2 cellular contexts compared by ENCODE assay signal in the genomic region with DNA sequence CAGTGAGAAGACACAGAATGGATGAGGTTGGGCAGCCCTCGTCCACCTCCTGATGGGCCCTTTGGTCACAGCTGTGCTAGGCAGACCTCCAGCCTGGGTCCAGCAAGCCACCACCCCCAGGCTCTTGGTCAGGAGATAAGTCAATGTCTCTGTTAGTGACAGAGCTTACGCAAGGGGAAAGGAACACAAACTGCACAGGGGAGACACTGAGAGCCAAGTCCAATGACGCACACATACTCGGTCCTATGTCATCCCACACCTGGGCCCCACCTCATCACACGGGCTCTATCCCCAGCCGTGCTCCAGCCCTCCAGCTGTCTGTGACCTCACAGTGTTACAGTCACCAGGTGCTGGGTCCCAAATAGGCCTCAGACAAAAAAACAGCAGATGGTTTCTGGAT.
TF ChIP-seq lines count a peak whose summit lies in the region.

No MANE protein-coding gene starts in this region.

TF ChIP-seq in liver, 16 proteins besides CTCF, POLR2A, EP300 and RAD21:
- TF ChIP-seq RXRA (IDR thresholded peaks at IDR 0.05), result peak; percentile 75 to 97
- TF ChIP-seq HNF4G (IDR thresholded peaks at IDR 0.05), result peak; percentile 38
- no peak for TF ChIP-seq NR2F2 (IDR thresholded peaks at IDR 0.05)
- TF ChIP-seq TAF1 (conservative IDR thresholded peaks at IDR 0.05), result no peak
- TF ChIP-seq GABPA (IDR thresholded peaks at IDR 0.05 in 1 of 2, conservative IDR thresholded peaks at IDR 0.05 in 1 of 2), result no peak
- TF ChIP-seq EGR1 (IDR thresholded peaks at IDR 0.05; ENCODE audit: low read depth in 2 of 2), result peak in 1 of 2 donors; percentile 8
- TF ChIP-seq JUND (IDR thresholded peaks at IDR 0.05), result peak in 1 of 2 donors; percentile 78
- TF ChIP-seq, protein P1, sequence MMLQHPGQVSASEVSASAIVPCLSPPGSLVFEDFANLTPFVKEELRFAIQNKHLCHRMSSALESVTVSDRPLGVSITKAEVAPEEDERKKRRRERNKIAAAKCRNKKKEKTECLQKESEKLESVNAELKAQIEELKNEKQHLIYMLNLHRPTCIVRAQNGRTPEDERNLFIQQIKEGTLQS (IDR thresholded peaks at IDR 0.05), result no peak
- peak; percentile 40 for TF ChIP-seq FOXA2 (IDR thresholded peaks at IDR 0.05)
- TF ChIP-seq YY1 (IDR thresholded peaks at IDR 0.05), result peak; percentile 57
- TF ChIP-seq FOXA1 (IDR thresholded peaks at IDR 0.05), result no peak
- TF ChIP-seq, protein P2, sequence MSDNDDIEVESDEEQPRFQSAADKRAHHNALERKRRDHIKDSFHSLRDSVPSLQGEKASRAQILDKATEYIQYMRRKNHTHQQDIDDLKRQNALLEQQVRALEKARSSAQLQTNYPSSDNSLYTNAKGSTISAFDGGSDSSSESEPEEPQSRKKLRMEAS (IDR thresholded peaks at IDR 0.05), result no peak
- TF ChIP-seq SP1 (IDR thresholded peaks at IDR 0.05), result peak; percentile 80
- TF ChIP-seq, protein P3, sequence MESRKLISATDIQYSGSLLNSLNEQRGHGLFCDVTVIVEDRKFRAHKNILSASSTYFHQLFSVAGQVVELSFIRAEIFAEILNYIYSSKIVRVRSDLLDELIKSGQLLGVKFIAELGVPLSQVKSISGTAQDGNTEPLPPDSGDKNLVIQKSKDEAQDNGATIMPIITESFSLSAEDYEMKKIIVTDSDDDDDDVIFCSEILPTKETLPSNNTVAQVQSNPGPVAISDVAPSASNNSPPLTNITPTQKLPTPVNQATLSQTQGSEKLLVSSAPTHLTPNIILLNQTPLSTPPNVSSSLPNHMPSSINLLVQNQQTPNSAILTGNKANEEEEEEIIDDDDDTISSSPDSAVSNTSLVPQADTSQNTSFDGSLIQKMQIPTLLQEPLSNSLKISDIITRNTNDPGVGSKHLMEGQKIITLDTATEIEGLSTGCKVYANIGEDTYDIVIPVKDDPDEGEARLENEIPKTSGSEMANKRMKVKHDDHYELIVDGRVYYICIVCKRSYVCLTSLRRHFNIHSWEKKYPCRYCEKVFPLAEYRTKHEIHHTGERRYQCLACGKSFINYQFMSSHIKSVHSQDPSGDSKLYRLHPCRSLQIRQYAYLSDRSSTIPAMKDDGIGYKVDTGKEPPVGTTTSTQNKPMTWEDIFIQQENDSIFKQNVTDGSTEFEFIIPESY (IDR thresholded peaks at IDR 0.05), result no peak
- peak; percentile 88 to 96 for TF ChIP-seq HNF4A (conservative IDR thresholded peaks at IDR 0.05)
- TF ChIP-seq, protein P4, sequence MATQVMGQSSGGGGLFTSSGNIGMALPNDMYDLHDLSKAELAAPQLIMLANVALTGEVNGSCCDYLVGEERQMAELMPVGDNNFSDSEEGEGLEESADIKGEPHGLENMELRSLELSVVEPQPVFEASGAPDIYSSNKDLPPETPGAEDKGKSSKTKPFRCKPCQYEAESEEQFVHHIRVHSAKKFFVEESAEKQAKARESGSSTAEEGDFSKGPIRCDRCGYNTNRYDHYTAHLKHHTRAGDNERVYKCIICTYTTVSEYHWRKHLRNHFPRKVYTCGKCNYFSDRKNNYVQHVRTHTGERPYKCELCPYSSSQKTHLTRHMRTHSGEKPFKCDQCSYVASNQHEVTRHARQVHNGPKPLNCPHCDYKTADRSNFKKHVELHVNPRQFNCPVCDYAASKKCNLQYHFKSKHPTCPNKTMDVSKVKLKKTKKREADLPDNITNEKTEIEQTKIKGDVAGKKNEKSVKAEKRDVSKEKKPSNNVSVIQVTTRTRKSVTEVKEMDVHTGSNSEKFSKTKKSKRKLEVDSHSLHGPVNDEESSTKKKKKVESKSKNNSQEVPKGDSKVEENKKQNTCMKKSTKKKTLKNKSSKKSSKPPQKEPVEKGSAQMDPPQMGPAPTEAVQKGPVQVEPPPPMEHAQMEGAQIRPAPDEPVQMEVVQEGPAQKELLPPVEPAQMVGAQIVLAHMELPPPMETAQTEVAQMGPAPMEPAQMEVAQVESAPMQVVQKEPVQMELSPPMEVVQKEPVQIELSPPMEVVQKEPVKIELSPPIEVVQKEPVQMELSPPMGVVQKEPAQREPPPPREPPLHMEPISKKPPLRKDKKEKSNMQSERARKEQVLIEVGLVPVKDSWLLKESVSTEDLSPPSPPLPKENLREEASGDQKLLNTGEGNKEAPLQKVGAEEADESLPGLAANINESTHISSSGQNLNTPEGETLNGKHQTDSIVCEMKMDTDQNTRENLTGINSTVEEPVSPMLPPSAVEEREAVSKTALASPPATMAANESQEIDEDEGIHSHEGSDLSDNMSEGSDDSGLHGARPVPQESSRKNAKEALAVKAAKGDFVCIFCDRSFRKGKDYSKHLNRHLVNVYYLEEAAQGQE (IDR thresholded peaks at IDR 0.05), result peak; percentile 61

TF ChIP-seq in HepG2, 621 proteins besides CTCF, POLR2A, EP300 and RAD21:
- no peak for TF ChIP-seq ZNF207 (IDR thresholded peaks at IDR 0.05; ENCODE audit: borderline replicate concordance)
- TF ChIP-seq, protein P5, sequence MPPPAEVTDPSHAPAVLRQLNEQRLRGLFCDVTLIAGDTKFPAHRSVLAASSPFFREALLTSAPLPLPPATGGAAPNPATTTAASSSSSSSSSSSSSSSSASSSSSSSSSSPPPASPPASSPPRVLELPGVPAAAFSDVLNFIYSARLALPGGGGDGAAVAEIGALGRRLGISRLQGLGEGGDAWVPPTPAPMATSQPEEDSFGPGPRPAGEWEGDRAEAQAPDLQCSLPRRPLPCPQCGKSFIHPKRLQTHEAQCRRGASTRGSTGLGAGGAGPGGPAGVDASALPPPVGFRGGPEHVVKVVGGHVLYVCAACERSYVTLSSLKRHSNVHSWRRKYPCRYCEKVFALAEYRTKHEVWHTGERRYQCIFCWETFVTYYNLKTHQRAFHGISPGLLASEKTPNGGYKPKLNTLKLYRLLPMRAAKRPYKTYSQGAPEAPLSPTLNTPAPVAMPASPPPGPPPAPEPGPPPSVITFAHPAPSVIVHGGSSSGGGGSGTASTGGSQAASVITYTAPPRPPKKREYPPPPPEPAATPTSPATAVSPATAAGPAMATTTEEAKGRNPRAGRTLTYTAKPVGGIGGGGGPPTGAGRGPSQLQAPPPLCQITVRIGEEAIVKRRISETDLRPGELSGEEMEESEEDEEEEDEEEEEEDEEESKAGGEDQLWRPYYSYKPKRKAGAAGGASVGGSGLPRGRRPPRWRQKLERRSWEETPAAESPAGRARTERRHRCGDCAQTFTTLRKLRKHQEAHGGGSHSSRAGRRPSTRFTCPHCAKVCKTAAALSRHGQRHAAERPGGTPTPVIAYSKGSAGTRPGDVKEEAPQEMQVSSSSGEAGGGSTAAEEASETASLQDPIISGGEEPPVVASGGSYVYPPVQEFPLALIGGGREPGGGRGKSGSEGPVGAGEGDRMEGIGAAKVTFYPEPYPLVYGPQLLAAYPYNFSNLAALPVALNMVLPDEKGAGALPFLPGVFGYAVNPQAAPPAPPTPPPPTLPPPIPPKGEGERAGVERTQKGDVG (CRISPR knock-in tag; IDR thresholded peaks at IDR 0.05; ENCODE audit: borderline replicate concordance), result no peak
